Comparison of ENCODE assay signal across 10 cellular contexts in the genomic region with DNA sequence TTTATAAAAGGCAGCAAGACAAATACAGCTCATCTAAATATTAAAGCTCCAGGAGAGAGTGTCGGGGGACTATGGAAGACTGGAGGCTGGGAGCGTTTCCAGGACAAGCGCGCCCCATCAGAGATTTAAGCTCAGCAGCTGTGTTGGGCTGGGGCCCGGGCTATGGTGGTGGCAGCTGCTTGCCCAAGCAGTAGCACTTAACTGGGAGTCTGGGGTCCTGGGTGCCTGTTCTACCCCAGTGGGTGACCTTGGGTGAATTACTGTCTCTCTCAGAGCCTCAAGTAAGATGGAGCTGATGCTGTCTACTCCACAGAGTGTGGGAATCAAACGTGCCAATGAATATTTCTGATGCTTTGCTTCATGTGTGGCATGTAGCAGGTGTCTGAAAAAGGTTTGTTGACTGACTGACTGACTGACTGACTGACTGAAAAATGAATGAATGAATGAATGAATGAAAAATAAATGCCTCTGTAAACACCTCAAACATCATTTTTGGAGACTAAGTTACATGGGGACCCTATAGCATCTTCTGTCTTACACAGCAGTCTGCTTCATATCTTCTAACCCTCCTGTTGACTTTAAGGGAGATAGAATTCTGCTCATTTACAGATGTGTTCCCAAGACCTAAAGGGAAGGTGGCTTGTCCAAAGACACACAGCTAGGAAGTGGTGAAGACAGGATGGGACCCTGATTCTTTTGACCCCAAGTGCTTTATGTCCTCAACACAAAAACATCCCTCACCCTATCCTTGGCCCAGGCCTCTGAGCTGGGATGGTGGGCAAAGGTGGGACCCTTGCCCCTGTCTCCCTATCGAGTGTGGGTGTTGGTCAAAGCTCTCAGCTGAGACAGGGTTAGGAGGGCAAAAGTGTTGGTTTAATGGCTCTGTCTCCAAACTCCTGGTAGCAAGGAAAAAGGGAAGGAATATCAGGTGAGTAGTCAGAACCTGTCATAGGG.
DNase-seq lines count a peak whose midpoint lies in the region; ATAC-seq, FAIRE-seq and TF ChIP-seq lines count a peak whose summit lies in the region.
"Had no signal": no experiment of that assay in that cellular context is flagged by ENCODE, and none has a peak within 500 bp of the region (broad histone marks: within the 10 kb centered on the region; RNA-seq: fewer than 3 reads in every experiment).

No MANE protein-coding gene starts in this region.

- peak overlapping the region; percentile 59 for H2AFZ ChIP-seq in GM12878 (ENCODE audit: control insufficient read depth, low read depth, low read length)
- no peak overlapping the region for H2AFZ ChIP-seq in neuronal stem cell (ENCODE audit: low read length)

- no peaks in the 10 kb centered on the region for H3K79me2 ChIP-seq in GM12878 (ENCODE audit: control insufficient read depth, insufficient read depth, low read length)

- H3K27ac Mint-ChIP-seq in CD8-positive, alpha-beta T cell = no peak overlapping the region

- H2BK15ac ChIP-seq in neuronal stem cell (ENCODE audit: low read length) = no peak overlapping the region

- H3K4me3 Mint-ChIP-seq in CD8-positive, alpha-beta T cell = peak overlapping the region; percentile 71
- H3K4me3 Mint-ChIP-seq: stimulated activated naive B cell treated with anti-CD40 and anti-IgM and Interleukin-4, amounts not matched to agents 10 μg/mL and 1 μg/mL and 100 μg/mL, for 72 hours had no signal

- H3K9ac ChIP-seq in GM12878 (ENCODE audit: control insufficient read depth, insufficient read depth, low read length) (no peak overlapping the region), neuronal stem cell (ENCODE audit: low read depth, low read length, poor library complexity) (no peak overlapping the region)

- TF ChIP-seq EP300 in GM12878 (IDR thresholded peaks at IDR 0.05; ENCODE audit: borderline replicate concordance in 1 of 2, control insufficient read depth in 1 of 2, low read depth in 2 of 2, low read length in 2 of 2) (no peak), tibial nerve (IDR thresholded peaks at IDR 0.05) (no peak)

- peak overlapping the region; percentile 21 for H3K18ac ChIP-seq in neuronal stem cell (ENCODE audit: low read length)

- CTCF ChIA-PET in CD8-positive, alpha-beta T cell (lab: Charles Lee) = interaction anchor here (0.9 kb wide), 2 partner anchors 32 to 63 kb away, joined by 3 read pairs; no protein-coding TSS in a partner anchor
- CTCF ChIA-PET in GM12878 (lab: Yijun Ruan, JAX) = interaction anchor here (0.7 to 2.8 kb wide), 6 partner anchors 9 to 268 kb away, joined by 3 to 10 read pairs (median 4); no protein-coding TSS in a partner anchor

- in situ Hi-C loops in GM12878 (cut with MboI) = no loop called here

- peaks cover 24% of the 10 kb centered on the region for H3K4me1 ChIP-seq in CD8-positive, alpha-beta T cell (ENCODE audit: insufficient read depth, low read length)
- H3K4me1 ChIP-seq in GM12878 (ENCODE audit: control insufficient read depth, insufficient read depth, low read length) (peaks cover 5% of the 10 kb centered on the region; the same call in 1 of the 2 replicates), neuronal stem cell (ENCODE audit: control insufficient read depth in 2 of 2, insufficient read depth in 1 of 2, low read depth in 1 of 2, low read length in 2 of 2) (peaks cover 0 to 7% of the 10 kb centered on the region in 2 donors), tibial nerve (peaks cover 0 to 8% (median 0%) of the 10 kb centered on the region in 4 donors)

- no peak overlapping the region for H4K8ac ChIP-seq in neuronal stem cell (ENCODE audit: low read depth, low read length)

- no peak for TF ChIP-seq CTCF in CD8-positive, alpha-beta T cell (IDR thresholded peaks at IDR 0.05)
- no peak for TF ChIP-seq CTCF in GM12878 (IDR thresholded peaks at IDR 0.05 in 2 of 3, conservative IDR thresholded peaks at IDR 0.05 in 1 of 3; ENCODE audit: control insufficient read depth in 2 of 3, extremely low read depth in 1 of 3, insufficient read depth in 1 of 3, low read depth in 3 of 3, low read length in 3 of 3)
- no peak for TF ChIP-seq CTCF in tibial nerve (IDR thresholded peaks at IDR 0.05)

- H3K27me3 Mint-ChIP-seq in CD8-positive, alpha-beta T cell (ENCODE audit: low read depth) = peaks cover 11% of the 10 kb centered on the region

- no peak overlapping the region for H3K27ac ChIP-seq in CD8-positive, alpha-beta T cell (ENCODE audit: low read depth, low read length)
- H3K27ac ChIP-seq in KOPT-K1 (ENCODE audit: low read depth, low read length, poor library complexity, severe bottlenecking) = peak overlapping the region; percentile 19
- no peak overlapping the region for H3K27ac ChIP-seq in GM12878 (ENCODE audit: control insufficient read depth, insufficient read depth)
- no peak overlapping the region for H3K27ac ChIP-seq in neuronal stem cell (replicated peaks; ENCODE audit: low read length)
- no peak overlapping the region for H3K27ac ChIP-seq in tibial nerve

- no peaks in the 10 kb centered on the region for H3K79me1 ChIP-seq in neuronal stem cell (ENCODE audit: low read depth, low read length)

- no peak overlapping the region for H4K91ac ChIP-seq in neuronal stem cell (ENCODE audit: low read depth, low read length, poor library complexity)

- no peaks in the 10 kb centered on the region for H3K36me3 ChIP-seq in CD8-positive, alpha-beta T cell (ENCODE audit: insufficient read depth, low read length)
- H3K36me3 ChIP-seq in KOPT-K1 (ENCODE audit: insufficient read depth, low read length) = no peaks in the 10 kb centered on the region
- H3K36me3 ChIP-seq in GM12878 (ENCODE audit: control insufficient read depth in 2 of 2, insufficient read depth in 2 of 2, low read length in 1 of 2) = no peaks in the 10 kb centered on the region; a peak in 1 of 4 replicates
- no peaks in the 10 kb centered on the region for H3K36me3 ChIP-seq in neuronal stem cell (replicated peaks in 1 of 2; ENCODE audit: control insufficient read depth in 2 of 2, insufficient read depth in 2 of 2, low read length in 2 of 2)
- H3K36me3 ChIP-seq in tibial nerve = no peaks in the 10 kb centered on the region

- WGBS in GM12878 (ENCODE audit: insufficient coverage, insufficient replicate concordance, low lambda C conversion rate, missing lambda C conversion rate) = 88% methylated on average over 7 of the region's 7 CpGs
- no CpG with 5 or more reads among the region's 7 CpGs for WGBS in neuronal stem cell (ENCODE audit: extremely low coverage in 2 of 2, insufficient read length in 2 of 2, insufficient replicate concordance in 1 of 2), 2 donors
- WGBS in tibial nerve, 2 donors = 52 to 69% methylated on average over 7 of the region's 7 CpGs

- TF ChIP-seq POLR2A in GM12878 (IDR thresholded peaks at IDR 0.05; ENCODE audit: low read depth, low read length) (no peak), tibial nerve (IDR thresholded peaks at IDR 0.05) (no peak)

- H2AK5ac ChIP-seq in neuronal stem cell (ENCODE audit: low read depth, low read length) = no peak overlapping the region

- no peaks in the 10 kb centered on the region for H3K27me3 ChIP-seq in CD8-positive, alpha-beta T cell (ENCODE audit: insufficient read depth, low read length)
- H3K27me3 ChIP-seq in GM12878 (replicated peaks in 1 of 2; ENCODE audit: control insufficient read depth in 2 of 2, insufficient read depth in 2 of 2, low read length in 1 of 2) (no peaks in the 10 kb centered on the region), neuronal stem cell (ENCODE audit: control insufficient read depth in 3 of 3, insufficient read depth in 3 of 3, low read depth in 1 of 3, low read length in 3 of 3) (peaks cover 0 to 4% (median 0%) of the 10 kb centered on the region in 3 experiments), tibial nerve (peaks cover 0 to 10% of the 10 kb centered on the region in 2 donors)

- no peak overlapping the region for H3K4ac ChIP-seq in neuronal stem cell (ENCODE audit: low read length)

- no peak overlapping the region for H3K23ac ChIP-seq in neuronal stem cell (ENCODE audit: low read depth, low read length, poor library complexity)

- no peak overlapping the region for H3K14ac ChIP-seq in neuronal stem cell (ENCODE audit: low read length)

- SMC1A ChIA-PET in GM12878 (lab: Charles Lee; ENCODE audit: uncharacterized antibody, unreplicated experiment) = interaction anchor here (0.6 to 2.8 kb wide), 13 partner anchors 9 to 268 kb away, joined by 3 to 8 read pairs (median 4); no protein-coding TSS in a partner anchor

- peaks cover 30% of the 10 kb centered on the region for H3K4me1 Mint-ChIP-seq in CD8-positive, alpha-beta T cell (ENCODE audit: low read depth)

- no peak for FAIRE-seq in GM12878 (lab: Jason Lieb, UNC)
- FAIRE-seq: islet of Langerhans, small intestine had no signal

- TF ChIP-seq RAD21 in GM12878 (IDR thresholded peaks at IDR 0.05; ENCODE audit: insufficient read depth, low read depth, low read length) = no peak

- H3K4me3 ChIP-seq in CD8-positive, alpha-beta T cell (ENCODE audit: low read depth, low read length) = no peak overlapping the region
- H3K4me3 ChIP-seq in GM12878 (no peak overlapping the region), neuronal stem cell (ENCODE audit: low read length in 2 of 2) (no peak overlapping the region), tibial nerve (no peak overlapping the region)

- no peak for ATAC-seq in CD8-positive, alpha-beta T cell
- ATAC-seq in GM12878 (no peak), GM19455 (IDR thresholded peaks at IDR 0.05; ENCODE audit: unreplicated experiment) (no peak)
- ATAC-seq: stimulated activated naive B cell treated with anti-CD40 and anti-IgM and Interleukin-4, amounts not matched to agents 10 μg/mL and 1 μg/mL and 100 μg/mL, for 72 hours had no signal

- H3K9me3 Mint-ChIP-seq in CD8-positive, alpha-beta T cell = no peaks in the 10 kb centered on the region
- H3K9me3 Mint-ChIP-seq: stimulated activated naive B cell treated with anti-CD40 and anti-IgM and Interleukin-4, amounts not matched to agents 10 μg/mL and 1 μg/mL and 100 μg/mL, for 72 hours had no signal

- no peak overlapping the region for H2BK120ac ChIP-seq in neuronal stem cell (ENCODE audit: low read depth, low read length)

- H3K4me2 ChIP-seq in GM12878 (ENCODE audit: control insufficient read depth, insufficient read depth) (0 out of 2 replicates have a peak overlapping the region, but pooled peaks have one; percentile 27), neuronal stem cell (ENCODE audit: insufficient read depth, low read length, poor library complexity, severe bottlenecking) (no peak overlapping the region)

- H3K9me3 ChIP-seq in CD8-positive, alpha-beta T cell (ENCODE audit: low read length) = no peaks in the 10 kb centered on the region
- no peaks in the 10 kb centered on the region for H3K9me3 ChIP-seq in KOPT-K1 (ENCODE audit: insufficient read depth, low read length, poor library complexity, severe bottlenecking)
- no peaks in the 10 kb centered on the region for H3K9me3 ChIP-seq in GM12878 (replicated peaks; ENCODE audit: control insufficient read depth, insufficient read depth, low read length)
- no peaks in the 10 kb centered on the region for H3K9me3 ChIP-seq in neuronal stem cell (replicated peaks in 1 of 2; ENCODE audit: control insufficient read depth in 2 of 2, insufficient read depth in 1 of 2, low read depth in 1 of 2, low read length in 2 of 2)
- H3K9me3 ChIP-seq in tibial nerve = no peaks in the 10 kb centered on the region

- POLR2A ChIA-PET in CD8-positive, alpha-beta T cell (lab: Charles Lee) = interaction anchor here (1.2 to 1.3 kb wide), 2 partner anchors 9 to 76 kb away, joined by 3 read pairs; no protein-coding TSS in a partner anchor
- POLR2A ChIA-PET in GM12878 (lab: Charles Lee) = no interaction called here

- peak in 1 of 7 experiments; percentile 40 for DNase-seq in CD8-positive, alpha-beta T cell
- DNase-seq in GM12878 (ENCODE audit: low read depth, low spot score) (no peak), neuronal stem cell (ENCODE audit: low spot score) (no peak), tibial nerve (ENCODE audit: low spot score in 2 of 2) (no peak), RKO (ENCODE audit: low spot score) (no peak)
- DNase-seq: stimulated activated naive B cell treated with anti-CD40 and anti-IgM and Interleukin-4, amounts not matched to agents 10 μg/mL and 1 μg/mL and 100 μg/mL, for 72 hours had no signal

- BruUV-seq in GM12878 (replicated peaks; lab: Mats Ljungman, UMichigan) = no TSS peak

- no peak overlapping the region for H2BK5ac ChIP-seq in neuronal stem cell (ENCODE audit: low read length)

- no peak overlapping the region for H2BK12ac ChIP-seq in neuronal stem cell (ENCODE audit: low read length)

- RAD21 ChIA-PET in GM12878 (lab: Charles Lee; ENCODE audit: unreplicated experiment) = interaction anchor here (1.1 to 1.7 kb wide), 5 partner anchors 8 to 76 kb away, joined by 3 to 5 read pairs (median 3); no protein-coding TSS in a partner anchor

- no peaks in the 10 kb centered on the region for H4K20me1 ChIP-seq in GM12878 (ENCODE audit: control insufficient read depth, insufficient read depth)

- intact Hi-C loops in CD8-positive, alpha-beta T cell (cut with DNase I, micrococcal nuclease) = loop anchor here in 1 of 2 experiments (10.0 kb wide), 1 partner anchor 64 kb away; no protein-coding TSS in a partner anchor
- intact Hi-C loops in GM12878 (cut with micrococcal nuclease; ENCODE audit: unreplicated experiment) = no loop called here

- H3K36me3 Mint-ChIP-seq in CD8-positive, alpha-beta T cell = no peaks in the 10 kb centered on the region
- H3K36me3 Mint-ChIP-seq: stimulated activated naive B cell treated with anti-CD40 and anti-IgM and Interleukin-4, amounts not matched to agents 10 μg/mL and 1 μg/mL and 100 μg/mL, for 72 hours had no signal
